Comparison of ENCODE assay signal across 9 cellular contexts in the genomic region with DNA sequence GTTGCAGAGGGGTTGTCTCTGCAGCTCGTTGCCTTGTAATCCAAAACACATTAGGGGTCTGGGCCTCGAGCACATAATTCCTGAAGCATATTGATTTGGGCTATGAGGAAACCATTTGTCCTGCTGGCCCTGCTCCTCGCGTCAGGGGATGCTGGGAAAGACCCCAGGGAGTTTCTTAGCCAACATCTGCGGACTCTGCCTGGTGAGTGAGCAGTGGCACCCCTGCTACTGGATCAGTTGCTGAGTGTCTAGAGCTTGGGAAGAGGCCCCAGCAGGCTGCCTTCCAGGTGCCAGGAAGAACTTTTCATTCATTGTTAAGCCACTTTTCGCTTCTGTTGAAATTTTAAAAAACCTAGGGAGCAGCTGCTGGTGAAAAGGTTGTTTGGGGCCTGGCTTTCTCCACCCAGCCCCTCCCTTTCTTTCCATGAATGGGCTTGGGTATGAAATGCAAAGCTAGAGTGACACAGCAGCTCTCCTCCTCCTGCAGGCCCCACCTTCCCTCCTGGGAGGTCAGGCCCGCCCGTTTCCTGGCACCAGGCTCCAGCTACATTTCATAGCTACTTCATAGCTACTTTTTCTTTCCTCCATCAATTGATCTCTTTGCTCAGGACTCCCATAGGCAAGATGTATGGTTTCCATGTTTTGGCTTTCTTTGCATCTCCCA. TPM values are rescaled to one million over a fixed set of nuclear protein-coding genes. Genes with fewer than 3 reads are reported as not detected.
DNase-seq lines count a peak whose midpoint lies in the region; ATAC-seq and TF ChIP-seq lines count a peak whose summit lies in the region.
"Had no signal": no experiment of that assay in that cellular context is flagged by ENCODE, and none has a peak within 500 bp of the region (broad histone marks: within the 10 kb centered on the region; RNA-seq: fewer than 3 reads in every experiment).

No MANE protein-coding gene starts in this region.

- H3K27ac Mint-ChIP-seq in memory B cell, result peak overlapping the region; percentile 70
- H3K27ac Mint-ChIP-seq in endothelial cell (ENCODE audit: unreplicated experiment), result no peak overlapping the region

- ATAC-seq in memory B cell (ENCODE audit: low read depth), result no peak

- H3K4me3 ChIP-seq in astrocyte of the spinal cord (ENCODE audit: low read depth, low read length), result no peak overlapping the region

- H3K27me3 Mint-ChIP-seq in memory B cell (no peaks in the 10 kb centered on the region), endothelial cell (ENCODE audit: unreplicated experiment) (peaks cover 9% of the 10 kb centered on the region)

- DNase-seq in Daoy (ENCODE audit: low read depth) (peak; percentile 65), M059J (ENCODE audit: low read depth) (peak; percentile 54), astrocyte of the spinal cord (ENCODE audit: low read depth, low spot score) (peak; percentile 46), memory B cell (ENCODE audit: low spot score in 2 of 2) (no peak), AML-193 (lab: John Stamatoyannopoulos, UW) (no peak), 8988T (no peak), endothelial cell (ENCODE audit: low spot score) (no peak), AG08396 (ENCODE audit: low spot score) (no peak)
- DNase-seq: nucleus accumbens had no signal

- TF ChIP-seq CTCF in astrocyte of the spinal cord (IDR thresholded peaks at IDR 0.05; ENCODE audit: low read depth, low read length), result no peak
- no peak for TF ChIP-seq CTCF in endothelial cell (IDR thresholded peaks at IDR 0.05; ENCODE audit: unreplicated experiment)

- H3K9me3 Mint-ChIP-seq in memory B cell (no peaks in the 10 kb centered on the region), endothelial cell (ENCODE audit: unreplicated experiment) (no peaks in the 10 kb centered on the region)

- in situ Hi-C loops in astrocyte of the spinal cord (cut with HindIII; ENCODE audit: low sequenced_read_pairs), result no loop called here

- no peak overlapping the region for H3K4me3 Mint-ChIP-seq in memory B cell
- no peak overlapping the region for H3K4me3 Mint-ChIP-seq in endothelial cell (ENCODE audit: unreplicated experiment)

- H3K4me1 Mint-ChIP-seq in memory B cell, result peaks cover 19% of the 10 kb centered on the region
- peaks cover 17% of the 10 kb centered on the region for H3K4me1 Mint-ChIP-seq in endothelial cell (ENCODE audit: unreplicated experiment)

- H3K36me3 Mint-ChIP-seq in memory B cell (peaks cover 32% of the 10 kb centered on the region), endothelial cell (ENCODE audit: low read depth, unreplicated experiment) (peaks cover 56% of the 10 kb centered on the region)

RNA-seq across cellular contexts. Expression of a gene that starts 26.8 kb away (rescaled TPM):
- total RNA-seq in Daoy (2014; rRNA removed; shearing (Covaris generic)), result not detected in 2 replicates
- 0.05 and 0.15 TPM in 2 replicates for total RNA-seq in M059J (2014; rRNA removed; shearing (Covaris generic))
- not detected for total RNA-seq in endothelial cell (ENCODE audit: unreplicated experiment)

Comparison
In these comparisons a context has a peak if more than half of its experiments do, and no peak if none do; other contexts are left out.
1. DNase-seq: peak in Daoy (single experiment), M059J (single experiment) and astrocyte of the spinal cord (single experiment); none in memory B cell (0 of 2), AML-193 (0 of 2), 8988T (single experiment), endothelial cell (single experiment) and AG08396 (single experiment).